Comparison of ENCODE assay signal across 8 cellular contexts in genomic region chr4:39526810-39527295, GRCh38. TPM values are rescaled to one million over a fixed set of nuclear protein-coding genes. Genes with fewer than 3 reads are reported as not detected.
DNase-seq lines count a peak whose midpoint lies in the region; ATAC-seq and TF ChIP-seq lines count a peak whose summit lies in the region.

No MANE protein-coding gene starts in this region.

- no TSS peak for BruUV-seq in Panc1 (replicated peaks; lab: Mats Ljungman, UMichigan)

- DNase-seq in Panc1 (ENCODE audit: low read depth, low spot score): no peak
- peak in 12 of 61 donors; percentile 31 to 64 (median 48) for DNase-seq in caudate nucleus (lab: John Stamatoyannopoulos, UW)
- DNase-seq in NCI-H226: no peak
- DNase-seq in HEK293T (ENCODE audit: extremely low spot score): no peak

- H3K27me3 ChIP-seq in BLaER1 (no peaks in the 10 kb centered on the region), Panc1 (ENCODE audit: control insufficient read depth, insufficient read depth, low read length) (no peaks in the 10 kb centered on the region), mononuclear cell (ENCODE audit: insufficient read depth, low read length) (no peaks in the 10 kb centered on the region), subcutaneous abdominal adipose tissue (ENCODE audit: control insufficient read depth in 5 of 5, insufficient read depth in 4 of 5, low read length in 5 of 5) (no peaks in the 10 kb centered on the region)

- no peaks in the 10 kb centered on the region for H4K20me1 ChIP-seq in BLaER1

- H3K9me3 ChIP-seq in BLaER1: peaks cover 19% of the 10 kb centered on the region
- no peaks in the 10 kb centered on the region; the same call in 1 of the 2 replicates for H3K9me3 ChIP-seq in Panc1 (ENCODE audit: control insufficient read depth, insufficient read depth, low read depth, low read length)
- no peaks in the 10 kb centered on the region for H3K9me3 ChIP-seq in mononuclear cell (ENCODE audit: low read depth, low read length)
- no peaks in the 10 kb centered on the region for H3K9me3 ChIP-seq in subcutaneous abdominal adipose tissue (ENCODE audit: control insufficient read depth in 5 of 5, low read length in 5 of 5)

- H3K36me3 ChIP-seq in BLaER1 (peaks cover 16% of the 10 kb centered on the region), Panc1 (ENCODE audit: control insufficient read depth, insufficient read depth, low read length) (peaks cover 5% of the 10 kb centered on the region), subcutaneous abdominal adipose tissue (ENCODE audit: control insufficient read depth in 5 of 5, insufficient read depth in 5 of 5, low read length in 5 of 5) (peaks cover 0 to under 1% (median 0%) of the 10 kb centered on the region in 5 donors)

- H3K4me2 ChIP-seq in BLaER1: peak overlapping the region; percentile 91

- TF ChIP-seq CTCF in Panc1 (IDR thresholded peaks at IDR 0.05): no peak

- peak overlapping the region; percentile 86 for H3K9ac ChIP-seq in BLaER1
- H3K9ac ChIP-seq in subcutaneous abdominal adipose tissue (ENCODE audit: low read length in 5 of 5): peak overlapping the region; percentile 77 to 95 (median 87)

- peak overlapping the region; percentile 86 for H3K4me3 ChIP-seq in BLaER1
- peak overlapping the region; percentile 92 to 96 for H3K4me3 ChIP-seq in Panc1 (ENCODE audit: low read depth in 2 of 2, low read length in 2 of 2)
- H3K4me3 ChIP-seq in mononuclear cell (ENCODE audit: low read length): peak overlapping the region; percentile 85
- peak overlapping the region; percentile 85 to 99 (median 94) for H3K4me3 ChIP-seq in subcutaneous abdominal adipose tissue (ENCODE audit: low read depth in 1 of 5, low read length in 5 of 5)

- H3K4me1 ChIP-seq in BLaER1 (peaks cover 19% of the 10 kb centered on the region), Panc1 (ENCODE audit: control insufficient read depth, insufficient read depth, low read length) (peaks cover 16% of the 10 kb centered on the region), mononuclear cell (ENCODE audit: insufficient read depth, low read length) (peaks cover 13% of the 10 kb centered on the region), subcutaneous abdominal adipose tissue (ENCODE audit: control insufficient read depth in 5 of 5, insufficient read depth in 5 of 5, low read length in 5 of 5) (peaks cover 0 to 28% (median 23%) of the 10 kb centered on the region in 5 donors)

- ATAC-seq in GM21528 (IDR thresholded peaks at IDR 0.05; ENCODE audit: low FRiP score, unreplicated experiment): peak; percentile 1
- ATAC-seq in Panc1: no peak

- H3K27ac ChIP-seq in BLaER1: peak overlapping the region; percentile 77
- peak overlapping the region; percentile 98 for H3K27ac ChIP-seq in Panc1 (ENCODE audit: low read length)
- peak overlapping the region; percentile 90 for H3K27ac ChIP-seq in caudate nucleus (ENCODE audit: low read depth, low read length)
- peak overlapping the region; percentile 90 for H3K27ac ChIP-seq in subcutaneous abdominal adipose tissue (ENCODE audit: low read depth, low read length)

- in situ Hi-C loops in Panc1 (cut with HindIII; ENCODE audit: low pct_unique_long_range_greater_than_20kb, low sequenced_read_pairs): no loop called here

- intact Hi-C loops in Panc1 (cut with micrococcal nuclease; ENCODE audit: unreplicated experiment): no loop called here

- CTCF ChIA-PET in Panc1 (lab: Charles Lee): interaction anchor here (1.0 kb wide), 1 partner anchor 57 kb away, joined by 3 read pairs; no protein-coding TSS in a partner anchor
- CTCF ChIA-PET in HEK293T (lab: Yijun Ruan, JAX): no interaction called here

- POLR2A ChIA-PET in Panc1 (lab: Charles Lee): interaction anchor here (0.5 to 1.2 kb wide), 7 partner anchors 16 to 316 kb away, joined by 3 to 7 read pairs (median 3); partner anchors contain the start of gene UBE2K
- POLR2A ChIA-PET in HEK293T (lab: Yijun Ruan, JAX): interaction anchor here (0.6 to 1.4 kb wide), 27 partner anchors 8 to 451 kb away, joined by 3 to 20 read pairs (median 4); partner anchors contain the start of genes LIAS, PDS5A, RPL9 and SMIM14

TF ChIP-seq in HEK293T, 16 proteins besides CTCF, POLR2A, EP300 and RAD21:
- no peak for TF ChIP-seq FOXA1 (IDR thresholded peaks at IDR 0.05)
- no peak for TF ChIP-seq PKNOX1 (IDR thresholded peaks at IDR 0.05)
- no peak for TF ChIP-seq BHLHE40 (IDR thresholded peaks at IDR 0.05; ENCODE audit: borderline replicate concordance)
- TF ChIP-seq ZNF384 (IDR thresholded peaks at IDR 0.05): no peak
- no peak for TF ChIP-seq SUZ12 (IDR thresholded peaks at IDR 0.05)

RNA-seq across cellular contexts. Expression of gene UGDH, which starts 0.4 kb away (rescaled TPM):
- total RNA-seq in Panc1 (2021; ENCODE audit: unreplicated experiment): 373 TPM
- polyA plus RNA-seq in Panc1 (2012; ENCODE audit: insufficient read length): 349 TPM
- 2.2 TPM for total RNA-seq in mononuclear cell

Comparison
In these comparisons a context has a peak if more than half of its experiments do, and no peak if none do; other contexts are left out.
1. RNA of gene UGDH, which starts 0.4 kb away (total RNA-seq): 373 TPM in Panc1 (single experiment); 2.2 TPM in mononuclear cell (single experiment); every median in the first group is over 100 times any median in the second.
2. Peak in every context shown above with its lines, with median percentiles within 50 percentile points of each other: H3K27ac ChIP-seq and H3K4me3 ChIP-seq.